In genomic region chr21:41605934-41606285, GRCh38 we compare ENCODE assay signal across 19 cellular contexts.
DNase-seq lines count a peak whose midpoint lies in the region; ATAC-seq and TF ChIP-seq lines count a peak whose summit lies in the region.
"Had no signal": no experiment of that assay in that cellular context is flagged by ENCODE, and none has a peak within 500 bp of the region (broad histone marks: within the 10 kb centered on the region; RNA-seq: fewer than 3 reads in every experiment).

No MANE protein-coding gene starts in this region.

- no peak for DNase-seq in PC-9
- DNase-seq in hepatocyte (ENCODE audit: low spot score): no peak
- DNase-seq in sciatic nerve (ENCODE audit: low spot score): peak; percentile 40
- no peak for DNase-seq in GOT3 (lab: John Stamatoyannopoulos, UW)
- no peak for DNase-seq in naive thymus-derived CD8-positive, alpha-beta T cell
- DNase-seq in NCI-H774 (lab: John Stamatoyannopoulos, UW): no peak
- DNase-seq: CD4-positive, alpha-beta T cell; H9; KBM-7; MV-4-11; NCI-H1105; NCI-H1436 treated with DMSO at 0.1 percent for 48 hours; NCI-H187 treated with DMSO at 0.1 percent for 48 hours; NCI-H524; NCI-H748 treated with DMSO at 0.1 percent for 48 hours; Right ventricle myocardium superior had no signal

- no TSS peak for BruUV-seq in PC-9 (replicated peaks; lab: Mats Ljungman, UMichigan)

- H3K4me3 ChIP-seq in PC-9 (no peak overlapping the region), hepatocyte (no peak overlapping the region)
- H3K4me3 ChIP-seq: BLaER1, SJSA1 had no signal

- WGBS in hepatocyte (ENCODE audit: low lambda C conversion rate, missing lambda C conversion rate): 91% methylated on average over 10 of the region's 10 CpGs

- H3K27ac ChIP-seq in C4-2B (peak overlapping the region; percentile 67), PC-9 (no peak overlapping the region), hepatocyte (peak overlapping the region; percentile 42)
- H3K27ac ChIP-seq: BLaER1, SJSA1 had no signal

- H3K79me2 ChIP-seq in PC-9 (ENCODE audit: low read depth): no peaks in the 10 kb centered on the region
- H3K79me2 ChIP-seq in hepatocyte: no peaks in the 10 kb centered on the region

- intact Hi-C loops in PC-9 (cut with micrococcal nuclease; ENCODE audit: unreplicated experiment) (loop anchor here (10.0 kb wide), 1 partner anchor 101 kb away; the partner anchor contains the start of gene TMPRSS2), sciatic nerve (cut with DNase I) (loop anchor here (10.0 kb wide), 1 partner anchor 509 kb away; no protein-coding TSS in a partner anchor)

- peaks cover 12 to 55% (median 34%) of the 10 kb centered on the region in 5 donors for H3K27me3 Mint-ChIP-seq in naive thymus-derived CD8-positive, alpha-beta T cell

- H3K36me3 Mint-ChIP-seq in naive thymus-derived CD8-positive, alpha-beta T cell: no peaks in the 10 kb centered on the region

- H3K9me2 ChIP-seq in PC-9 (ENCODE audit: insufficient read depth) (no peaks in the 10 kb centered on the region), hepatocyte (replicated peaks; ENCODE audit: insufficient read depth) (no peaks in the 10 kb centered on the region)

- H3K4me1 Mint-ChIP-seq in naive thymus-derived CD8-positive, alpha-beta T cell: no peaks in the 10 kb centered on the region

- no peaks in the 10 kb centered on the region for H4K20me1 ChIP-seq in PC-9 (ENCODE audit: insufficient read depth)
- H4K20me1 ChIP-seq in hepatocyte (ENCODE audit: insufficient read depth, poor library complexity, severe bottlenecking): no peaks in the 10 kb centered on the region
- H4K20me1 ChIP-seq: BLaER1 had no signal

- H3K27ac Mint-ChIP-seq in naive thymus-derived CD8-positive, alpha-beta T cell: no peak overlapping the region
- H3K27ac Mint-ChIP-seq: CD4-positive, alpha-beta T cell had no signal

- POLR2A ChIA-PET in PC-9 (lab: Charles Lee; ENCODE audit: unreplicated experiment): no interaction called here
- POLR2A ChIA-PET in naive thymus-derived CD8-positive, alpha-beta T cell (lab: Charles Lee): no interaction called here

- H3K9me3 ChIP-seq in PC-9 (ENCODE audit: insufficient read depth, low read depth) (no peaks in the 10 kb centered on the region), hepatocyte (ENCODE audit: low read depth) (no peaks in the 10 kb centered on the region)
- H3K9me3 ChIP-seq: BLaER1, SJSA1 had no signal

- ATAC-seq in sciatic nerve: no peak
- no peak for ATAC-seq in naive thymus-derived CD8-positive, alpha-beta T cell

- no peak for TF ChIP-seq CTCF in C4-2B (conservative IDR thresholded peaks at IDR 0.05)
- TF ChIP-seq CTCF in PC-9 (conservative IDR thresholded peaks at IDR 0.05): no peak
- no peak for TF ChIP-seq CTCF in hepatocyte (IDR thresholded peaks at IDR 0.05; ENCODE audit: poor library complexity)

- no peak overlapping the region for H3K4me3 Mint-ChIP-seq in naive thymus-derived CD8-positive, alpha-beta T cell
- H3K4me3 Mint-ChIP-seq: CD4-positive, alpha-beta T cell; H9 had no signal

- H3F3A ChIP-seq in PC-9 (ENCODE audit: insufficient read depth, low read depth): 0 out of 2 replicates have a peak, but pooled peaks cover 3% of the 10 kb centered on the region

- H3K9me3 Mint-ChIP-seq in naive thymus-derived CD8-positive, alpha-beta T cell: no peaks in the 10 kb centered on the region
- H3K9me3 Mint-ChIP-seq: CD4-positive, alpha-beta T cell; H9 had no signal

- H3K27me3 ChIP-seq in PC-9 (ENCODE audit: insufficient read depth, low read depth) (no peaks in the 10 kb centered on the region), hepatocyte (no peaks in the 10 kb centered on the region)
- H3K27me3 ChIP-seq: BLaER1, SJSA1 had no signal

- no peak overlapping the region for H2AFZ ChIP-seq in PC-9
- no peak overlapping the region for H2AFZ ChIP-seq in hepatocyte

- peaks cover 19% of the 10 kb centered on the region for H3K4me1 ChIP-seq in PC-9 (replicated peaks; ENCODE audit: insufficient read depth)
- H3K4me1 ChIP-seq in hepatocyte (ENCODE audit: insufficient read depth): peaks cover 29% of the 10 kb centered on the region

- H3K4me2 ChIP-seq in PC-9 (peak overlapping the region; percentile 39; the same call in 1 of the 2 replicates), hepatocyte (no peak overlapping the region)
- H3K4me2 ChIP-seq: BLaER1 had no signal

- no peaks in the 10 kb centered on the region for H3K36me3 ChIP-seq in PC-9 (ENCODE audit: low read depth)
- H3K36me3 ChIP-seq in hepatocyte (replicated peaks; ENCODE audit: insufficient read depth, low read depth): no peaks in the 10 kb centered on the region
- H3K36me3 ChIP-seq: BLaER1, SJSA1 had no signal

- CTCF ChIA-PET in PC-9 (lab: Charles Lee): no interaction called here
